Comparison of ENCODE assay signal across 14 cellular contexts in the genomic region with DNA sequence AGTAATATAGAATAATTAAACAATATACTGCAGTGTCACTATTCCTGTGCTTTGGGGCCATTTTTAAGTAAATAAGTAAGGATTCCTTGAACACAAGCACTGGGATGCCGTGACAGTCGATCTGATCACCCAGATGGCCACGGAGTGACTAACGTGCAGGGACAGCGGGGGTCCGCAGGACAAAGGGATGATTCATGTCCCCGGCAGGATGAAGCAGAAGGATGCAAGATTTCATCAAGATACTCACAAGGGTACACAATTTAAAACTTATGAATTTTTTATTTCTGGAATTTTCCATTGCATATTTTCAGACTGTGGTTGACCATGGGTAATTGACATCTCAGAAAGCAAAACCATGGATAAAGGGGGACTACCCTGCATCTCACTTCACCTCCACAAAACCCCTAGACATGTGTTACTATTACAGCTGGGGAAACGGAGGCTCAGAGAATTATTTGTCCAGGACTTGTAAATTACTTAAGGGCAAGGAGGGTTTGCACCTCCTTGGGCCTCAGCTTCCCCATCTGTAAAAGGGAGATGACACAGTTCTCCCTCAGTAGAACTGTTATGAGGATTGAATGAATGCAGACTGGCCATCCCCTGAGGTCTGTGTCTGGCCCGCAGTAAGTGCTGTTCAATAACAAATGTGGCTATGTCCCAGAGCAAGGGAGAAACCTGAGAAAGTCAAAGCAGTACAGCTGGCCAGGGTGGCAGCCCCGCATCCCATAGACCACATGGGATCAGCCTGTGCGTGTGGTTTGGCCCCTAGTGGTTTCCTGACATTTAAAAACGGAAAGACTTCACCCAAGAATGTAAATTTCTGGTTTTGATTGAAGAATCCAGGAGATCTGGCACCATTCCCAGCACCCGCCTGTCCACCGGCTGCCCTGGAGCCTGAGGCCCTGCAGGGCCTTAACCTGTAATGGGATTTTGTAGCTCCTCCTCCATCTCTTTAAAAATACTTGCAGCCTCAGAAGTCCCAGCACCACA.
A peak's percentile ranks its signal among the peaks of the same experiment; 100 is the strongest.
DNase-seq lines count a peak whose midpoint lies in the region; ATAC-seq, FAIRE-seq and TF ChIP-seq lines count a peak whose summit lies in the region.
"Had no signal": no experiment of that assay in that cellular context is flagged by ENCODE, and none has a peak within 500 bp of the region (broad histone marks: within the 10 kb centered on the region; RNA-seq: fewer than 3 reads in every experiment).

No MANE protein-coding gene starts in this region.

- peak overlapping the region; percentile 26 for H3K4me3 Mint-ChIP-seq in type B pancreatic cell

- peaks cover 11% of the 10 kb centered on the region for H3K9me3 Mint-ChIP-seq in type B pancreatic cell
- H3K9me3 Mint-ChIP-seq: activated T-helper 2 cell treated with anti-CD3 and anti-CD28 coated beads, Interferon-gamma antibody, Interleukin-2, Interleukin-4, amounts not matched to agents 10 μg/mL and 5 μg/mL and 100 μg/mL, durations not matched to agents 14 hours and 24 hours and 36 hours had no signal

- peak; percentile 95 for FAIRE-seq in RCC 7860 (lab: Jason Lieb, UNC)
- FAIRE-seq: A204.1, islet of Langerhans had no signal

- DNase-seq in SIG-M5 treated with dmso at 0.1 percent for 504 hours (lab: John Stamatoyannopoulos, UW; ENCODE audit: unreplicated experiment) (peak; percentile 25), SIG-M5 (lab: John Stamatoyannopoulos, UW) (no peak), RCC 7860 (ENCODE audit: low spot score) (peak; percentile 95), fibroblast of gingiva (ENCODE audit: low read depth) (peak; percentile 81), type B pancreatic cell (ENCODE audit: extremely low spot score, unreplicated experiment) (no peak), cortex of kidney (lab: John Stamatoyannopoulos, UW) (no peak)
- no peak for DNase-seq in activated effector memory CD4-positive, alpha-beta T cell treated with Interleukin-2 at 50 U/mL for 16 hours
- DNase-seq: activated CD4-positive, alpha-beta T cell treated with anti-CD3 and anti-CD28 coated beads for 48 hours; caudate nucleus; NCI-H1048 had no signal

- peaks cover 13% of the 10 kb centered on the region for H3K27me3 Mint-ChIP-seq in type B pancreatic cell

- no peak for ATAC-seq in GM19351 (IDR thresholded peaks at IDR 0.05; ENCODE audit: unreplicated experiment)

- H3K27ac Mint-ChIP-seq in type B pancreatic cell, result no peak overlapping the region
- H3K27ac Mint-ChIP-seq: activated T-helper 2 cell treated with anti-CD3 and anti-CD28 coated beads, Interferon-gamma antibody, Interleukin-2, Interleukin-4, amounts not matched to agents 10 μg/mL and 5 μg/mL and 100 μg/mL, durations not matched to agents 14 hours and 24 hours and 36 hours had no signal

- TF ChIP-seq CTCF in type B pancreatic cell (conservative IDR thresholded peaks at IDR 0.05), result no peak

- H3K4me1 Mint-ChIP-seq in type B pancreatic cell (ENCODE audit: unreplicated experiment), result peaks cover 61% of the 10 kb centered on the region

- H3K36me3 Mint-ChIP-seq in type B pancreatic cell, result no peaks in the 10 kb centered on the region

Comparison
In these comparisons a context has a peak if more than half of its experiments do, and no peak if none do; other contexts are left out.
1. DNase-seq: peak in SIG-M5 treated with dmso at 0.1 percent for 504 hours (single experiment), RCC 7860 (single experiment) and fibroblast of gingiva (single experiment); none in SIG-M5 (single experiment), type B pancreatic cell (single experiment), activated effector memory CD4-positive, alpha-beta T cell treated with Interleukin-2 at 50 U/mL for 16 hours (single experiment) and cortex of kidney (single experiment).